In genomic region chr7:45292481-45292880, GRCh38 we compare ENCODE assay signal across 13 cellular contexts.
DNase-seq lines count a peak whose midpoint lies in the region; ATAC-seq and TF ChIP-seq lines count a peak whose summit lies in the region.
"Had no signal": no experiment of that assay in that cellular context is flagged by ENCODE, and none has a peak within 500 bp of the region (broad histone marks: within the 10 kb centered on the region; RNA-seq: fewer than 3 reads in every experiment).

No MANE protein-coding gene starts in this region.

- 38 to 42% methylated on average over 4 of the region's 4 CpGs for WGBS in heart right ventricle, 2 donors
- WGBS in suprapubic skin = 79% methylated on average over 4 of the region's 4 CpGs

- TF ChIP-seq CTCF in GM12865 (IDR thresholded peaks at IDR 0.05; ENCODE audit: insufficient read depth, low read depth, low read length, missing control alignments) (no peak), heart right ventricle (IDR thresholded peaks at IDR 0.05) (no peak), suprapubic skin (IDR thresholded peaks at IDR 0.05) (no peak)

- intact Hi-C loops in heart right ventricle (cut with DNase I) = loop anchor here in 1 of 10 donors (5.0 kb wide), 1 partner anchor 70 kb away; no protein-coding TSS in a partner anchor

- H3K27ac ChIP-seq in BLaER1 treated with 17β-estradiol and CSF1 and Interleukin-3, amounts not matched to agents 10 nM and 100 nM = peak overlapping the region in 2 of 11 experiments; percentile 26 to 57; a peak in 4 of 22 replicates
- H3K27ac ChIP-seq in heart right ventricle (peak overlapping the region in 6 of 10 donors; percentile 28 to 60 (median 52)), suprapubic skin (no peak overlapping the region)
- H3K27ac ChIP-seq: sigmoid colon had no signal

- H3K9ac ChIP-seq in BLaER1 treated with 17β-estradiol and CSF1 and Interleukin-3, amounts not matched to agents 10 nM and 100 nM = peak overlapping the region in 2 of 11 experiments; percentile 35 to 52; a peak in 4 of 22 replicates

- ATAC-seq in heart right ventricle = peak; percentile 45 to 79 (median 66)
- no peak for ATAC-seq in GM18873 (IDR thresholded peaks at IDR 0.05; ENCODE audit: low FRiP score, unreplicated experiment)
- ATAC-seq: esophagus mucosa had no signal

- no peaks in the 10 kb centered on the region; a peak in 1 of 22 replicates for H3K36me3 ChIP-seq in BLaER1 treated with 17β-estradiol and CSF1 and Interleukin-3, amounts not matched to agents 10 nM and 100 nM
- no peaks in the 10 kb centered on the region for H3K36me3 ChIP-seq in heart right ventricle
- no peaks in the 10 kb centered on the region for H3K36me3 ChIP-seq in suprapubic skin
- H3K36me3 ChIP-seq: sigmoid colon had no signal

- no peaks in the 10 kb centered on the region for H4K20me1 ChIP-seq in BLaER1 treated with 17β-estradiol and CSF1 and Interleukin-3, amounts not matched to agents 10 nM and 100 nM

- H3K4me1 ChIP-seq in BLaER1 treated with 17β-estradiol and CSF1 and Interleukin-3, amounts not matched to agents 10 nM and 100 nM = peaks cover 9 to 27% (median 20%) of the 10 kb centered on the region in 10 experiments; a peak in 19 of 20 replicates
- peaks cover 9 to 34% (median 19%) of the 10 kb centered on the region in 9 donors for H3K4me1 ChIP-seq in heart right ventricle
- no peaks in the 10 kb centered on the region for H3K4me1 ChIP-seq in suprapubic skin
- H3K4me1 ChIP-seq: sigmoid colon had no signal

- no peak for TF ChIP-seq POLR2A in suprapubic skin (IDR thresholded peaks at IDR 0.05)

- no peak for TF ChIP-seq EP300 in suprapubic skin (IDR thresholded peaks at IDR 0.05)

- no peak overlapping the region for H3K4me3 ChIP-seq in BLaER1 treated with 17β-estradiol and CSF1 and Interleukin-3, amounts not matched to agents 10 nM and 100 nM
- H3K4me3 ChIP-seq in GM12865 (ENCODE audit: low read depth, low read length) = no peak overlapping the region
- H3K4me3 ChIP-seq in heart right ventricle = no peak overlapping the region
- no peak overlapping the region for H3K4me3 ChIP-seq in suprapubic skin
- H3K4me3 ChIP-seq: sigmoid colon had no signal

- H3K4me2 ChIP-seq in BLaER1 treated with 17β-estradiol and CSF1 and Interleukin-3, amounts not matched to agents 10 nM and 100 nM = peak overlapping the region; percentile 18 to 79 (median 55); a peak in 19 of 22 replicates

- DNase-seq in GM12865 (ENCODE audit: low read depth) (peak; percentile 31), RPMI8226 (peak; percentile 71), heart right ventricle (peak; percentile 12 to 28), suprapubic skin (ENCODE audit: low spot score in 2 of 2) (no peak), cerebellar nuclear complex (lab: John Stamatoyannopoulos, UW) (no peak), NCI-H1436 (lab: John Stamatoyannopoulos, UW) (no peak)
- DNase-seq: activated naive CD8-positive, alpha-beta T cell treated with anti-CD3 and anti-CD28 coated beads, Interleukin-2, amount 10 ng/mL, durations not matched to agents 7 days and 5 days; KBM-7; NCI-H1105 treated with DMSO at 0.1 percent for 48 hours; sigmoid colon had no signal

- H3K9me3 ChIP-seq in BLaER1 treated with 17β-estradiol and CSF1 and Interleukin-3, amounts not matched to agents 10 nM and 100 nM (replicated peaks in 1 of 11) = peaks cover 25 to 45% (median 31%) of the 10 kb centered on the region in 11 experiments
- peaks cover 0 to 15% (median 0%) of the 10 kb centered on the region in 11 donors for H3K9me3 ChIP-seq in heart right ventricle
- no peaks in the 10 kb centered on the region for H3K9me3 ChIP-seq in suprapubic skin

- H3K27me3 ChIP-seq in BLaER1 treated with 17β-estradiol and CSF1 and Interleukin-3, amounts not matched to agents 10 nM and 100 nM = no peaks in the 10 kb centered on the region
- H3K27me3 ChIP-seq in heart right ventricle (no peaks in the 10 kb centered on the region), suprapubic skin (peaks cover 8% of the 10 kb centered on the region)
- H3K27me3 ChIP-seq: sigmoid colon had no signal

Comparison
In these comparisons a context has a peak if more than half of its experiments do, and no peak if none do; other contexts are left out.
1. DNase-seq: peak in GM12865 (single experiment), RPMI8226 (single experiment) and heart right ventricle (2 of 2); none in suprapubic skin (0 of 2), cerebellar nuclear complex (0 of 2) and NCI-H1436 (single experiment).